In the genomic region with DNA sequence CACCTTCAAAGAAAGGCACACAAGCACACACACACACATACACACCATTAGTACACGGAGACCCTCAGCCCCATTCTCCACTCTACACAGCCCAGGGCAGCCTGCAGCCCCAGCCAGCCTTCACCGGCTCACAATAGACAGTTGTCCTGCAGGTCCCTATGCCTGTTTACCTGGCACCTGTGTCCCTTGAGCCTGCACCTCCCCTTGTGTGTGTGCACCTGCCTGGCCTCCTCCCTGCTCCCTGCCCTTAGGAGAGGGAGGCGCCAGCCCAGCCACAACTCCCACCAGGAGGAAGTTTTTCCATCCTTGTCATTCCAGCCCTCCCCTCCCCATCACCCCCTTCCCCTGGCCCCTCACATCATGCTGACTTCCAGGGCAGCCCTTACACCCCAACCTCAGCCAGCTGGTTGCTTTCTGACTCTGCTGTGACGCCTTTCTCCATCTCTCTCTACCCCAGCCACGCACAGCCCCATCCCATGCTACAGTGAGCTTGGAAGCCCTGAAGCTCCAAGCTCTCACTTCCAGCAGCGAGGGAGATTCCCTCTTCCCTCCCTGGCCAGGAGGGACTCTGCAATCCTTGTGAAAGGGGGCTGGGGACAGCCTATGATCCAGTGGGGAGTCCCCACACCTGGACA, we compare ENCODE assay signal across 8 cellular contexts. TPM values are rescaled to one million over a fixed set of nuclear protein-coding genes. Genes with fewer than 3 reads are reported as not detected.
A peak's percentile ranks its signal among the peaks of the same experiment; 100 is the strongest.
DNase-seq lines count a peak whose midpoint lies in the region; ATAC-seq and TF ChIP-seq lines count a peak whose summit lies in the region.

No MANE protein-coding gene starts in this region.

- no peaks in the 10 kb centered on the region for H3K36me3 Mint-ChIP-seq in activated T-cell treated with anti-CD3 and anti-CD28 coated beads, Interleukin-2, amount 50 U/mL, for 4 hours (ENCODE audit: insufficient read depth)
- H3K36me3 Mint-ChIP-seq in activated CD8-positive, alpha-beta T cell treated with anti-CD3 and anti-CD28 coated beads, Interleukin-2, amount 10 ng/mL, durations not matched to agents 7 days and 5 days (ENCODE audit: low read depth) = peaks cover 6% of the 10 kb centered on the region

- H3K27me3 Mint-ChIP-seq in activated T-cell treated with anti-CD3 and anti-CD28 coated beads, Interleukin-2, amount 50 U/mL, for 4 hours (ENCODE audit: low read depth) = no peaks in the 10 kb centered on the region
- H3K27me3 Mint-ChIP-seq in activated CD8-positive, alpha-beta T cell treated with anti-CD3 and anti-CD28 coated beads, Interleukin-2, amount 10 ng/mL, durations not matched to agents 7 days and 5 days (ENCODE audit: low read depth) = no peaks in the 10 kb centered on the region

- no peak for ATAC-seq in activated T-cell treated with anti-CD3 and anti-CD28 coated beads, Interleukin-2, amount 50 U/mL, for 4 hours
- no peak for ATAC-seq in activated CD8-positive, alpha-beta T cell treated with anti-CD3 and anti-CD28 coated beads, Interleukin-2, amount 10 ng/mL, durations not matched to agents 7 days and 5 days
- no peak for ATAC-seq in GM21786 (IDR thresholded peaks at IDR 0.05; ENCODE audit: unreplicated experiment)

- H3K4me3 Mint-ChIP-seq in activated T-cell treated with anti-CD3 and anti-CD28 coated beads, Interleukin-2, amount 50 U/mL, for 4 hours = peak overlapping the region; percentile 88
- peak overlapping the region; percentile 90 for H3K4me3 Mint-ChIP-seq in activated CD8-positive, alpha-beta T cell treated with anti-CD3 and anti-CD28 coated beads, Interleukin-2, amount 10 ng/mL, durations not matched to agents 7 days and 5 days

- no peak for TF ChIP-seq CTCF in tibial artery (IDR thresholded peaks at IDR 0.05)

- peak overlapping the region; percentile 86 for H3K27ac ChIP-seq in layer of hippocampus (ENCODE audit: low read depth, low read length)
- H3K27ac ChIP-seq in tibial artery = peak overlapping the region; percentile 98

- H3K9me3 ChIP-seq in tibial artery = no peaks in the 10 kb centered on the region

- POLR2A ChIA-PET in activated CD8-positive, alpha-beta T cell treated with anti-CD3 and anti-CD28 coated beads, Interleukin-2, amount 10 ng/mL, durations not matched to agents 7 days and 5 days (lab: Charles Lee) = interaction anchor here (1.4 to 4.3 kb wide), 6 partner anchors 10 to 117 kb away, joined by 4 to 36 read pairs (median 10); a partner anchor contains a TSS

- H3K4me1 ChIP-seq in tibial artery = peaks cover 5 to 77% (median 63%) of the 10 kb centered on the region in 4 donors

- H3K27me3 ChIP-seq in layer of hippocampus (ENCODE audit: control insufficient read depth, insufficient read depth, low read length) (peaks cover 11% of the 10 kb centered on the region), tibial artery (no peaks in the 10 kb centered on the region)

- peaks cover 78% of the 10 kb centered on the region for H3K4me1 Mint-ChIP-seq in activated T-cell treated with anti-CD3 and anti-CD28 coated beads, Interleukin-2, amount 50 U/mL, for 4 hours (ENCODE audit: low read depth)
- H3K4me1 Mint-ChIP-seq in activated CD8-positive, alpha-beta T cell treated with anti-CD3 and anti-CD28 coated beads, Interleukin-2, amount 10 ng/mL, durations not matched to agents 7 days and 5 days (ENCODE audit: low read depth) = peaks cover 76% of the 10 kb centered on the region

- H3K27ac Mint-ChIP-seq in activated CD8-positive, alpha-beta T cell treated with anti-CD3 and anti-CD28 coated beads, Interleukin-2, amount 10 ng/mL, durations not matched to agents 7 days and 5 days = peak overlapping the region; percentile 84

- no peaks in the 10 kb centered on the region for H3K9me3 Mint-ChIP-seq in activated T-cell treated with anti-CD3 and anti-CD28 coated beads, Interleukin-2, amount 50 U/mL, for 4 hours
- H3K9me3 Mint-ChIP-seq in activated CD8-positive, alpha-beta T cell treated with anti-CD3 and anti-CD28 coated beads, Interleukin-2, amount 10 ng/mL, durations not matched to agents 7 days and 5 days (ENCODE audit: insufficient read depth) = no peaks in the 10 kb centered on the region

- no peak for DNase-seq in activated T-cell treated with anti-CD3 and anti-CD28 coated beads, Interleukin-2, amount 50 U/mL, for 4 hours
- DNase-seq in activated T-cell treated with anti-CD3 and anti-CD28 coated beads for 4 hours = no peak
- no peak for DNase-seq in activated CD8-positive, alpha-beta T cell treated with anti-CD3 and anti-CD28 coated beads, Interleukin-2, amount 10 ng/mL, durations not matched to agents 7 days and 5 days
- no peak for DNase-seq in tibial artery
- DNase-seq in NCI-H1048 (lab: John Stamatoyannopoulos, UW) = no peak
- no peak for DNase-seq in AG08395 (ENCODE audit: low spot score)

- CTCF ChIA-PET in activated CD8-positive, alpha-beta T cell treated with anti-CD3 and anti-CD28 coated beads, Interleukin-2, amount 10 ng/mL, durations not matched to agents 7 days and 5 days (lab: Charles Lee) = interaction anchor here (0.7 to 11.6 kb wide), 43 partner anchors 14 to 418 kb away, joined by 3 to 266 read pairs (median 7); a partner anchor contains a TSS

- intact Hi-C loops in tibial artery (cut with DNase I; ENCODE audit: low total_unique reads) = loop anchor here (5.0 to 10.0 kb wide), 4 partner anchors 35 to 145 kb away; a partner anchor contains a TSS

- peak overlapping the region; percentile 86 to 87 for H3K4me3 ChIP-seq in tibial artery

- peaks cover 0 to 28% (median 9%) of the 10 kb centered on the region in 3 donors for H3K36me3 ChIP-seq in tibial artery

RNA-seq across cellular contexts. Expression of a gene that starts 4.4 kb away (rescaled TPM):
- total RNA-seq in activated T-cell treated with anti-CD3 and anti-CD28 coated beads, Interleukin-2, amount 50 U/mL, for 4 hours = 10 to 100 TPM; 12.3 to 22.7 (median 13.3) TPM
- 100 to 1,000 TPM; 123 to 129 TPM for total RNA-seq in activated CD8-positive, alpha-beta T cell treated with anti-CD3 and anti-CD28 coated beads, Interleukin-2, amount 10 ng/mL, durations not matched to agents 7 days and 5 days

RNA-seq across cellular contexts. Expression of a gene that starts 31.5 kb away (rescaled TPM):
- total RNA-seq in activated T-cell treated with anti-CD3 and anti-CD28 coated beads, Interleukin-2, amount 50 U/mL, for 4 hours = 1,000 to 10,000 TPM; 1,775 to 1,880 (median 1,879) TPM
- total RNA-seq in activated CD8-positive, alpha-beta T cell treated with anti-CD3 and anti-CD28 coated beads, Interleukin-2, amount 10 ng/mL, durations not matched to agents 7 days and 5 days = 1,000 to 10,000 TPM; 1,058 to 1,098 TPM

RNA-seq across cellular contexts. Expression of a gene that starts 49.1 kb away (rescaled TPM):
- 10 to 100 TPM; 39.4 to 46.1 (median 41.6) TPM for total RNA-seq in activated T-cell treated with anti-CD3 and anti-CD28 coated beads, Interleukin-2, amount 50 U/mL, for 4 hours
- total RNA-seq in activated CD8-positive, alpha-beta T cell treated with anti-CD3 and anti-CD28 coated beads, Interleukin-2, amount 10 ng/mL, durations not matched to agents 7 days and 5 days = 10 to 100 TPM; 22.2 to 25.0 TPM

RNA-seq across cellular contexts. Expression of a gene that starts 59.4 kb away (rescaled TPM):
- total RNA-seq in activated T-cell treated with anti-CD3 and anti-CD28 coated beads, Interleukin-2, amount 50 U/mL, for 4 hours = 100 to 1,000 TPM; 217 to 224 (median 220) TPM
- total RNA-seq in activated CD8-positive, alpha-beta T cell treated with anti-CD3 and anti-CD28 coated beads, Interleukin-2, amount 10 ng/mL, durations not matched to agents 7 days and 5 days = 100 to 1,000 TPM; 249 to 273 TPM

Comparison
In these comparisons a context has a peak if more than half of its experiments do, and no peak if none do; other contexts are left out.
1. RNA of a gene that starts 4.4 kb away (total RNA-seq): 123 to 129 TPM in activated CD8-positive, alpha-beta T cell treated with anti-CD3 and anti-CD28 coated beads, Interleukin-2, amount 10 ng/mL, durations not matched to agents 7 days and 5 days; 12.3 to 22.7 TPM in activated T-cell treated with anti-CD3 and anti-CD28 coated beads, Interleukin-2, amount 50 U/mL, for 4 hours; every median in the first group is over 4 times any median in the second.